Comparison of ENCODE assay signal across 1 cellular context in the genomic region with DNA sequence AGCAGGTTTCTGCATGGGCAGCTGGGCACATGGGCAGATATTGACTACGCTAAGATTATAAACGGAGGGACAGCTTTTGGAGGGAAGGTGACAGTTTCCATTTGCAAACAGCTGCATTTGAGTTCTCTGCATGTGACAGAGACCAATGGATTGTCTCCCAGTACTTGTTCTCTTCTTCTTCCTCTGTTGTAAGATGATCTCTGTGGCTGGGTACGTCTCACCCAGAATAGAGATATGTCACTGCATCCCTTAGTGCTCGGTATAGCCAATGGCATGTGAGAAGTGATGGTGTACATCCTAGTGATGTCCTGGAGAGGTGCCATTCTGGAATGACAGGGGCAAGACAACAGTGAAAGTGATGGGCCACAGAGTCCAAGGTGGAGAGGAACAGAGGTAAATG.
TF ChIP-seq lines count a peak whose summit lies in the region.

No MANE protein-coding gene starts in this region.

TF ChIP-seq in K562, 482 proteins besides CTCF, POLR2A, EP300 and RAD21:
- no peak for TF ChIP-seq SIN3A (IDR thresholded peaks at IDR 0.05; ENCODE audit: borderline replicate concordance in 2 of 2, control insufficient read depth in 1 of 2, low read depth in 2 of 2, low read length in 2 of 2)
- TF ChIP-seq, protein P1, sequence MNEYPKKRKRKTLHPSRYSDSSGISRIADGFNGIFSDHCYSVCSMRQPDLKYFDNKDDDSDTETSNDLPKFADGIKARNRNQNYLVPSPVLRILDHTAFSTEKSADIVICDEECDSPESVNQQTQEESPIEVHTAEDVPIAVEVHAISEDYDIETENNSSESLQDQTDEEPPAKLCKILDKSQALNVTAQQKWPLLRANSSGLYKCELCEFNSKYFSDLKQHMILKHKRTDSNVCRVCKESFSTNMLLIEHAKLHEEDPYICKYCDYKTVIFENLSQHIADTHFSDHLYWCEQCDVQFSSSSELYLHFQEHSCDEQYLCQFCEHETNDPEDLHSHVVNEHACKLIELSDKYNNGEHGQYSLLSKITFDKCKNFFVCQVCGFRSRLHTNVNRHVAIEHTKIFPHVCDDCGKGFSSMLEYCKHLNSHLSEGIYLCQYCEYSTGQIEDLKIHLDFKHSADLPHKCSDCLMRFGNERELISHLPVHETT (CRISPR knock-in tag; conservative IDR thresholded peaks at IDR 0.05 in 1 of 2, IDR thresholded peaks at IDR 0.05 in 1 of 2), result no peak
- TF ChIP-seq TAF1 (IDR thresholded peaks at IDR 0.05; ENCODE audit: control insufficient read depth, extremely low read depth, insufficient read depth, low read length, severe bottlenecking), result no peak
- TF ChIP-seq, protein P2, sequence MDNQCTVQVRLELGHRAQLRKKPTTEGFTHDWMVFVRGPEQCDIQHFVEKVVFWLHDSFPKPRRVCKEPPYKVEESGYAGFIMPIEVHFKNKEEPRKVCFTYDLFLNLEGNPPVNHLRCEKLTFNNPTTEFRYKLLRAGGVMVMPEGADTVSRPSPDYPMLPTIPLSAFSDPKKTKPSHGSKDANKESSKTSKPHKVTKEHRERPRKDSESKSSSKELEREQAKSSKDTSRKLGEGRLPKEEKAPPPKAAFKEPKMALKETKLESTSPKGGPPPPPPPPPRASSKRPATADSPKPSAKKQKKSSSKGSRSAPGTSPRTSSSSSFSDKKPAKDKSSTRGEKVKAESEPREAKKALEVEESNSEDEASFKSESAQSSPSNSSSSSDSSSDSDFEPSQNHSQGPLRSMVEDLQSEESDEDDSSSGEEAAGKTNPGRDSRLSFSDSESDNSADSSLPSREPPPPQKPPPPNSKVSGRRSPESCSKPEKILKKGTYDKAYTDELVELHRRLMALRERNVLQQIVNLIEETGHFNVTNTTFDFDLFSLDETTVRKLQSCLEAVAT (IDR thresholded peaks at IDR 0.05), result no peak
- TF ChIP-seq, protein P3, sequence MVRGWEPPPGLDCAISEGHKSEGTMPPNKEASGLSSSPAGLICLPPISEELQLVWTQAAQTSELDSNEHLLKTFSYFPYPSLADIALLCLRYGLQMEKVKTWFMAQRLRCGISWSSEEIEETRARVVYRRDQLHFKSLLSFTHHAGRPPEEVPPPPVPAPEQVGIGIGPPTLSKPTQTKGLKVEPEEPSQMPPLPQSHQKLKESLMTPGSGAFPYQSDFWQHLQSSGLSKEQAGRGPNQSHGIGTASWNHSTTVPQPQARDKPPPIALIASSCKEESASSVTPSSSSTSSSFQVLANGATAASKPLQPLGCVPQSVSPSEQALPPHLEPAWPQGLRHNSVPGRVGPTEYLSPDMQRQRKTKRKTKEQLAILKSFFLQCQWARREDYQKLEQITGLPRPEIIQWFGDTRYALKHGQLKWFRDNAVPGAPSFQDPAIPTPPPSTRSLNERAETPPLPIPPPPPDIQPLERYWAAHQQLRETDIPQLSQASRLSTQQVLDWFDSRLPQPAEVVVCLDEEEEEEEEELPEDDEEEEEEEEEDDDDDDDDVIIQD (CRISPR knock-in tag; IDR thresholded peaks at IDR 0.05), result no peak
- TF ChIP-seq, protein P4, sequence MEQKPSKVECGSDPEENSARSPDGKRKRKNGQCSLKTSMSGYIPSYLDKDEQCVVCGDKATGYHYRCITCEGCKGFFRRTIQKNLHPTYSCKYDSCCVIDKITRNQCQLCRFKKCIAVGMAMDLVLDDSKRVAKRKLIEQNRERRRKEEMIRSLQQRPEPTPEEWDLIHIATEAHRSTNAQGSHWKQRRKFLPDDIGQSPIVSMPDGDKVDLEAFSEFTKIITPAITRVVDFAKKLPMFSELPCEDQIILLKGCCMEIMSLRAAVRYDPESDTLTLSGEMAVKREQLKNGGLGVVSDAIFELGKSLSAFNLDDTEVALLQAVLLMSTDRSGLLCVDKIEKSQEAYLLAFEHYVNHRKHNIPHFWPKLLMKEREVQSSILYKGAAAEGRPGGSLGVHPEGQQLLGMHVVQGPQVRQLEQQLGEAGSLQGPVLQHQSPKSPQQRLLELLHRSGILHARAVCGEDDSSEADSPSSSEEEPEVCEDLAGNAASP (IDR thresholded peaks at IDR 0.05), result no peak
- no peak for TF ChIP-seq SMARCA5 (IDR thresholded peaks at IDR 0.05)
- no peak for TF ChIP-seq MTA3 (IDR thresholded peaks at IDR 0.05; ENCODE audit: borderline replicate concordance)
- TF ChIP-seq RFX1 (IDR thresholded peaks at IDR 0.05), result no peak
- TF ChIP-seq HNRNPL (IDR thresholded peaks at IDR 0.05; ENCODE audit: low read depth, low read length), result no peak
- no peak for TF ChIP-seq CBFA2T2 (conservative IDR thresholded peaks at IDR 0.05)
- TF ChIP-seq ZNF668 (CRISPR knock-in tag; IDR thresholded peaks at IDR 0.05), result no peak
- TF ChIP-seq ZNF445 (CRISPR knock-in tag; IDR thresholded peaks at IDR 0.05; ENCODE audit: low read depth), result no peak
- TF ChIP-seq ZNF184 (CRISPR knock-in tag; IDR thresholded peaks at IDR 0.05), result no peak
- TF ChIP-seq, protein P5, sequence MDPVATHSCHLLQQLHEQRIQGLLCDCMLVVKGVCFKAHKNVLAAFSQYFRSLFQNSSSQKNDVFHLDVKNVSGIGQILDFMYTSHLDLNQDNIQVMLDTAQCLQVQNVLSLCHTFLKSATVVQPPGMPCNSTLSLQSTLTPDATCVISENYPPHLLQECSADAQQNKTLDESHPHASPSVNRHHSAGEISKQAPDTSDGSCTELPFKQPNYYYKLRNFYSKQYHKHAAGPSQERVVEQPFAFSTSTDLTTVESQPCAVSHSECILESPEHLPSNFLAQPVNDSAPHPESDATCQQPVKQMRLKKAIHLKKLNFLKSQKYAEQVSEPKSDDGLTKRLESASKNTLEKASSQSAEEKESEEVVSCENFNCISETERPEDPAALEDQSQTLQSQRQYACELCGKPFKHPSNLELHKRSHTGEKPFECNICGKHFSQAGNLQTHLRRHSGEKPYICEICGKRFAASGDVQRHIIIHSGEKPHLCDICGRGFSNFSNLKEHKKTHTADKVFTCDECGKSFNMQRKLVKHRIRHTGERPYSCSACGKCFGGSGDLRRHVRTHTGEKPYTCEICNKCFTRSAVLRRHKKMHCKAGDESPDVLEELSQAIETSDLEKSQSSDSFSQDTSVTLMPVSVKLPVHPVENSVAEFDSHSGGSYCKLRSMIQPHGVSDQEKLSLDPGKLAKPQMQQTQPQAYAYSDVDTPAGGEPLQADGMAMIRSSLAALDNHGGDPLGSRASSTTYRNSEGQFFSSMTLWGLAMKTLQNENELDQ (CRISPR knock-in tag; IDR thresholded peaks at IDR 0.05; ENCODE audit: borderline replicate concordance), result no peak
- TF ChIP-seq FOXJ2 (tag; IDR thresholded peaks at IDR 0.05), result no peak
- TF ChIP-seq, protein P6, sequence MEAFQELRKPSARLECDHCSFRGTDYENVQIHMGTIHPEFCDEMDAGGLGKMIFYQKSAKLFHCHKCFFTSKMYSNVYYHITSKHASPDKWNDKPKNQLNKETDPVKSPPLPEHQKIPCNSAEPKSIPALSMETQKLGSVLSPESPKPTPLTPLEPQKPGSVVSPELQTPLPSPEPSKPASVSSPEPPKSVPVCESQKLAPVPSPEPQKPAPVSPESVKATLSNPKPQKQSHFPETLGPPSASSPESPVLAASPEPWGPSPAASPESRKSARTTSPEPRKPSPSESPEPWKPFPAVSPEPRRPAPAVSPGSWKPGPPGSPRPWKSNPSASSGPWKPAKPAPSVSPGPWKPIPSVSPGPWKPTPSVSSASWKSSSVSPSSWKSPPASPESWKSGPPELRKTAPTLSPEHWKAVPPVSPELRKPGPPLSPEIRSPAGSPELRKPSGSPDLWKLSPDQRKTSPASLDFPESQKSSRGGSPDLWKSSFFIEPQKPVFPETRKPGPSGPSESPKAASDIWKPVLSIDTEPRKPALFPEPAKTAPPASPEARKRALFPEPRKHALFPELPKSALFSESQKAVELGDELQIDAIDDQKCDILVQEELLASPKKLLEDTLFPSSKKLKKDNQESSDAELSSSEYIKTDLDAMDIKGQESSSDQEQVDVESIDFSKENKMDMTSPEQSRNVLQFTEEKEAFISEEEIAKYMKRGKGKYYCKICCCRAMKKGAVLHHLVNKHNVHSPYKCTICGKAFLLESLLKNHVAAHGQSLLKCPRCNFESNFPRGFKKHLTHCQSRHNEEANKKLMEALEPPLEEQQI (IDR thresholded peaks at IDR 0.05), result no peak
- TF ChIP-seq DACH1 (IDR thresholded peaks at IDR 0.05; ENCODE audit: partially characterized antibody), result no peak
TF ChIP-seq in K562: peak in this region for 0.
